ENCODE assay signal across 8 cellular contexts in the genomic region with DNA sequence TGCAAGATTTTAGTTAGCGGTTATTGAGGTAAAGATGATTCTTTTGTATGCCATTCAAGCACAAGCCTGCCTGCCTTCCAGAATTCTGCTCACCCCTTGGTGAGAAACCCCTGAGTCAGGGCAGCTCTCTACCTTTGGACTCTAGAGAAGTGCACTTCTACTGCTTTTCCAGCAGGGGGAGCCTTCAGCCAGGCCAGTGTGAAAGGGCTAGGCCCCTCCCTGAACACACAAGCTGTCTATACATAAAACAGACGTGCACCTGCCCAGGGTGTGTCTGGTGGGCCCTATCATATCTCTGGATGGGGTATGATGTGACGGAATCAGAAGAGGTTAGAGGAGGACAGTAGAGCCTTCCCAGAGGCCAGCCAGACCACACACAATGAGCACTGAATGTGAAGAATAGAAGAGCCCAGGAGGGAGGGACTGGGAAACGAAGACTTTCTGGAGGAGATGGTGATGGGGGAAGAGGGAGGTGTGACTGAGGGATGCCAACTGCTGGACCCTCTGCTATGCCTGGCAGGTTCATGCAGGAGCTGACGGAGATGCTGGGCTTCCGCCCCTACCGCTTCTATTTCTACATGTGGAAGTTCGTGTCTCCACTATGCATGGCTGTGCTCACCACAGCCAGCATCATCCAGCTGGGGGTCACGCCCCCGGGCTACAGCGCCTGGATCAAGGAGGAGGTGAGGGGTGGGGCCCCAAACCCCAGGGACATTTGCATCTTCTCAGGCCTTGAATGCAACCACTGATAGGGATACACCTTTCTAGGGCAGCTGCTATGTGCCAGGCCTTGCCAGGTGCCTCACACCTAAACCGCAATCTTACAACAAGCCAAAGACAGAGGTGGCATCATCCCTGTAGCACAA. TPM values are rescaled to one million over a fixed set of nuclear protein-coding genes. Genes with fewer than 3 reads are reported as not detected.
A peak's percentile ranks its signal among the peaks of the same experiment; 100 is the strongest.
DNase-seq lines count a peak whose midpoint lies in the region; ATAC-seq, FAIRE-seq and TF ChIP-seq lines count a peak whose summit lies in the region.

No MANE protein-coding gene starts in this region.

- H3K9me3 Mint-ChIP-seq in CD4-positive, CD25-positive, alpha-beta regulatory T cell: no peaks in the 10 kb centered on the region
- H3K9me3 Mint-ChIP-seq in activated naive CD8-positive, alpha-beta T cell treated with anti-CD3 and anti-CD28 coated beads, Interleukin-2, amount 10 ng/mL, durations not matched to agents 7 days and 5 days: no peaks in the 10 kb centered on the region

- peak; percentile 86 for FAIRE-seq in GM19239 (lab: Jason Lieb, UNC)

- POLR2A ChIA-PET in activated naive CD8-positive, alpha-beta T cell treated with anti-CD3 and anti-CD28 coated beads, Interleukin-2, amount 10 ng/mL, durations not matched to agents 7 days and 5 days (lab: Charles Lee): interaction anchor here (1.1 kb wide), 1 partner anchor 299 kb away, joined by 5 read pairs; no protein-coding TSS in a partner anchor

- no peaks in the 10 kb centered on the region for H3K27me3 Mint-ChIP-seq in CD4-positive, CD25-positive, alpha-beta regulatory T cell
- H3K27me3 Mint-ChIP-seq in activated naive CD8-positive, alpha-beta T cell treated with anti-CD3 and anti-CD28 coated beads, Interleukin-2, amount 10 ng/mL, durations not matched to agents 7 days and 5 days: no peaks in the 10 kb centered on the region

- no peak overlapping the region for H3K27ac ChIP-seq in CD4-positive, CD25-positive, alpha-beta regulatory T cell (ENCODE audit: insufficient read depth, low read length, poor library complexity, severe bottlenecking)
- H3K27ac ChIP-seq in SJCRH30: no peak overlapping the region
- H3K27ac ChIP-seq in right atrium auricular region: no peak overlapping the region

- no peak overlapping the region for H3K4me3 ChIP-seq in CD4-positive, CD25-positive, alpha-beta regulatory T cell (ENCODE audit: low read depth, low read length)
- H3K4me3 ChIP-seq in MG63 (no peak overlapping the region), SJCRH30 (no peak overlapping the region), right atrium auricular region (no peak overlapping the region)

- peak; percentile 84 to 90 for TF ChIP-seq CTCF in right atrium auricular region (IDR thresholded peaks at IDR 0.05)

- H3K36me3 ChIP-seq in CD4-positive, CD25-positive, alpha-beta regulatory T cell (ENCODE audit: control insufficient read depth, insufficient read depth, low read length): no peaks in the 10 kb centered on the region
- H3K36me3 ChIP-seq in MG63 (no peaks in the 10 kb centered on the region), SJCRH30 (no peaks in the 10 kb centered on the region), right atrium auricular region (no peaks in the 10 kb centered on the region)

- peak; percentile 77 to 85 for ATAC-seq in CD4-positive, CD25-positive, alpha-beta regulatory T cell (ENCODE audit: low read depth in 2 of 2)
- ATAC-seq in activated naive CD8-positive, alpha-beta T cell treated with anti-CD3 and anti-CD28 coated beads, Interleukin-2, amount 10 ng/mL, durations not matched to agents 7 days and 5 days (ENCODE audit: low read depth): peak; percentile 73
- no peak for ATAC-seq in HG02571 (IDR thresholded peaks at IDR 0.05; ENCODE audit: unreplicated experiment)

- DNase-seq in CD4-positive, CD25-positive, alpha-beta regulatory T cell: peak; percentile 36 to 63 (median 59)
- peak; percentile 92 for DNase-seq in GM19239 (ENCODE audit: insufficient read length, low spot score)
- DNase-seq in MG63: peak; percentile 42
- peak; percentile 29 to 58 for DNase-seq in SJCRH30
- peak; percentile 49 for DNase-seq in activated naive CD8-positive, alpha-beta T cell treated with anti-CD3 and anti-CD28 coated beads, Interleukin-2, amount 10 ng/mL, durations not matched to agents 7 days and 5 days
- no peak for DNase-seq in right atrium auricular region (ENCODE audit: low spot score)
- peak; percentile 39 to 41 for DNase-seq in stimulated activated CD4-positive, alpha-beta T cell treated with anti-CD3 and anti-CD28 coated beads, Interleukin-15, amount 100 ng/mL, for 48 hours (ENCODE audit: low read depth in 2 of 2)

- H3K4me3 Mint-ChIP-seq in CD4-positive, CD25-positive, alpha-beta regulatory T cell: no peak overlapping the region
- H3K4me3 Mint-ChIP-seq in activated naive CD8-positive, alpha-beta T cell treated with anti-CD3 and anti-CD28 coated beads, Interleukin-2, amount 10 ng/mL, durations not matched to agents 7 days and 5 days: no peak overlapping the region

- H3K4me1 ChIP-seq in CD4-positive, CD25-positive, alpha-beta regulatory T cell (ENCODE audit: control insufficient read depth, insufficient read depth, low read length, poor library complexity, severe bottlenecking): no peaks in the 10 kb centered on the region
- H3K4me1 ChIP-seq in SJCRH30 (no peaks in the 10 kb centered on the region), right atrium auricular region (no peaks in the 10 kb centered on the region)

- peaks cover 0 to 4% (median 1%) of the 10 kb centered on the region in 4 donors for H3K4me1 Mint-ChIP-seq in CD4-positive, CD25-positive, alpha-beta regulatory T cell
- H3K4me1 Mint-ChIP-seq in activated naive CD8-positive, alpha-beta T cell treated with anti-CD3 and anti-CD28 coated beads, Interleukin-2, amount 10 ng/mL, durations not matched to agents 7 days and 5 days: peaks cover 2% of the 10 kb centered on the region

- no peaks in the 10 kb centered on the region for H3K9me3 ChIP-seq in CD4-positive, CD25-positive, alpha-beta regulatory T cell (ENCODE audit: control insufficient read depth in 2 of 2, low read length in 2 of 2)
- H3K9me3 ChIP-seq in MG63 (no peaks in the 10 kb centered on the region), SJCRH30 (replicated peaks) (no peaks in the 10 kb centered on the region), right atrium auricular region (no peaks in the 10 kb centered on the region)

- no peaks in the 10 kb centered on the region for H3K27me3 ChIP-seq in CD4-positive, CD25-positive, alpha-beta regulatory T cell (ENCODE audit: control insufficient read depth, insufficient read depth, low read length)
- H3K27me3 ChIP-seq in MG63: no peaks in the 10 kb centered on the region
- H3K27me3 ChIP-seq in SJCRH30: peaks cover 13% of the 10 kb centered on the region; the same call in 1 of the 2 replicates
- H3K27me3 ChIP-seq in right atrium auricular region: no peaks in the 10 kb centered on the region

- no peaks in the 10 kb centered on the region for H3K36me3 Mint-ChIP-seq in CD4-positive, CD25-positive, alpha-beta regulatory T cell
- no peaks in the 10 kb centered on the region for H3K36me3 Mint-ChIP-seq in activated naive CD8-positive, alpha-beta T cell treated with anti-CD3 and anti-CD28 coated beads, Interleukin-2, amount 10 ng/mL, durations not matched to agents 7 days and 5 days

- peak overlapping the region in 1 of 3 donors; percentile 53 for H3K27ac Mint-ChIP-seq in CD4-positive, CD25-positive, alpha-beta regulatory T cell
- no peak overlapping the region for H3K27ac Mint-ChIP-seq in activated naive CD8-positive, alpha-beta T cell treated with anti-CD3 and anti-CD28 coated beads, Interleukin-2, amount 10 ng/mL, durations not matched to agents 7 days and 5 days

RNA-seq across cellular contexts. Expression of gene KCNC4, which starts 13.0 kb away (rescaled TPM):
- 16.4 TPM for total RNA-seq in CD4-positive, CD25-positive, alpha-beta regulatory T cell
- 1 to 10 TPM in 3 of 4 donors, under 1 TPM in 1; 0.68 to 1.7 (median 1.3) TPM for polyA plus RNA-seq in CD4-positive, CD25-positive, alpha-beta regulatory T cell
- total RNA-seq in MG63 (2014; rRNA removed; shearing (Covaris generic); ENCODE audit: low replicate concordance): 3.1 and 4.4 TPM in 2 replicates
- 0.61 and 0.99 TPM in 2 replicates for total RNA-seq in SJCRH30 (2014; rRNA removed; shearing (Covaris generic))
- total RNA-seq in activated naive CD8-positive, alpha-beta T cell treated with anti-CD3 and anti-CD28 coated beads, Interleukin-2, amount 10 ng/mL, durations not matched to agents 7 days and 5 days: 1 to 10 TPM; 8.9 to 9.0 TPM
- 1 to 10 TPM; 4.2 to 9.1 TPM for total RNA-seq in right atrium auricular region

RNA-seq across cellular contexts. Expression of gene SLC6A17, which starts 46.9 kb away (rescaled TPM):
- not detected for total RNA-seq in CD4-positive, CD25-positive, alpha-beta regulatory T cell
- not detected for polyA plus RNA-seq in CD4-positive, CD25-positive, alpha-beta regulatory T cell
- 1.1 and 1.2 TPM in 2 replicates for total RNA-seq in MG63 (2014; rRNA removed; shearing (Covaris generic); ENCODE audit: low replicate concordance)
- not detected in 2 replicates for total RNA-seq in SJCRH30 (2014; rRNA removed; shearing (Covaris generic))
- not detected for total RNA-seq in activated naive CD8-positive, alpha-beta T cell treated with anti-CD3 and anti-CD28 coated beads, Interleukin-2, amount 10 ng/mL, durations not matched to agents 7 days and 5 days
- not detected for total RNA-seq in right atrium auricular region
